ENCODE assay signal across 8 cellular contexts in the genomic region with DNA sequence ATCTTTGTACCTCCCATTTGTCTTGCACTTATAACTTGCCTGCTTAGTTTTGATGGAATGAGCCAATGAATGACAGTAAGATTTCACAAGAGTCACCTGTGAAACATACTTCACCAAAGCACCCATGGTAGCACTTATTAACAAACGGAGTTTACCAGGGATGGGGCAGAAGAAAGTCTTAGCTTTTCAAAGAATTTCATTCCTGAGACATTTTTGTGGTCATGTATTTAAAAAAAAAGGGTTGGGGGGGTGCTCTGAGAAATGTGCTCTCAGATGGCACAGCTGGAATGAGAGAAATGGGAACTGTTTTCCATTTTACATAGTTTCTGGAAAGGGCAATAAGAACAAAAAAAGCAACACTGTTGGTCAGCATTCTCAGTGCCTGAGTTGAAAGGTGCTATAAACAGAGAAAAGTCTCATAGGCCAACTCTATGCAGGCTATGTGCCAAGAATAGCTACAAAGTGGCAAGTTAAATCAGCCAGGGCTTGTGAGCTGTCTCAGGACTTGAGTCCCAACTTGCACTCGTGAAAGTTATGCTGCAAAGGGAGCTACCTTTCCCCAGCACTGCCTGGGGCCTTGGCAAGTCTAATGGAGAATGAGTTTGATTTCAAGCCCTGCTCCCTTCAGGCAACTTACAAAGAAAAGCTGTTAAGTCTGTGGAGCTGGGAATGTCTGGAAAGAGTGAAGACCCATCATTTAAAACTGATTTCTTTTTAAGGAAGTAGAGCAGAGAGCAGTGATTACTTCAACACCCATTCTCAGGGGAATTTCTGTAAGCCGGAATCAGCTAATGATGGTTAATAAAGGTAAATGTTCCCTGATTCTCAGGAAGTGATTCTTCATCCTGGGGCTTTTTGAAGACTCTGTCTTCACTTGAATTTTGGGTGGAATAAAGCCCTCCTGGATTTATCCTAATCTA.
DNase-seq lines count a peak whose midpoint lies in the region; ATAC-seq lines count a peak whose summit lies in the region.

No MANE protein-coding gene starts in this region.

- no peaks in the 10 kb centered on the region for H3K27me3 ChIP-seq in stomach smooth muscle (ENCODE audit: control insufficient read depth in 1 of 2, insufficient read depth in 2 of 2, low read length in 2 of 2)

- DNase-seq in HK-2 (ENCODE audit: unreplicated experiment) = peak; percentile 7
- DNase-seq in fibroblast of peridontal ligament (ENCODE audit: extremely low read depth) = peak; percentile 89
- DNase-seq in stimulated activated CD8-positive, alpha-beta memory T cell treated with anti-CD3 and anti-CD28 coated beads, Interleukin-4, amount 100 ng/mL, for 48 hours = no peak
- DNase-seq in NCI-H774 (lab: John Stamatoyannopoulos, UW) = no peak
- DNase-seq in hippocampal formation (lab: John Stamatoyannopoulos, UW) = no peak
- DNase-seq in NCI-H1436 (lab: John Stamatoyannopoulos, UW) = no peak

- H3K4me1 ChIP-seq in stomach smooth muscle (ENCODE audit: control insufficient read depth, insufficient read depth, low read length) = peaks cover 17% of the 10 kb centered on the region

- H3K36me3 ChIP-seq in stomach smooth muscle (ENCODE audit: control insufficient read depth in 2 of 2, insufficient read depth in 2 of 2, low read length in 2 of 2) = no peaks in the 10 kb centered on the region

- no peak overlapping the region for H3K9ac ChIP-seq in stomach smooth muscle (ENCODE audit: low read length in 2 of 2)

- peak overlapping the region; percentile 69 for H3K27ac ChIP-seq in stomach smooth muscle (ENCODE audit: low read length)

- no peaks in the 10 kb centered on the region for H3K9me3 ChIP-seq in stomach smooth muscle (ENCODE audit: control insufficient read depth in 2 of 2, low read length in 2 of 2)

- ATAC-seq in GM19397 (IDR thresholded peaks at IDR 0.05; ENCODE audit: unreplicated experiment) = peak; percentile 58

- H3K4me3 ChIP-seq in stomach smooth muscle (ENCODE audit: low read length in 2 of 2) = peak overlapping the region in 1 of 2 donors; percentile 41

Comparison
In these comparisons a context has a peak if more than half of its experiments do, and no peak if none do; other contexts are left out.
1. DNase-seq: peak in HK-2 (single experiment) and fibroblast of peridontal ligament (single experiment); none in stimulated activated CD8-positive, alpha-beta memory T cell treated with anti-CD3 and anti-CD28 coated beads, Interleukin-4, amount 100 ng/mL, for 48 hours (single experiment), NCI-H774 (single experiment), hippocampal formation (0 of 2) and NCI-H1436 (single experiment).